2 cellular contexts compared by ENCODE assay signal in the genomic region with DNA sequence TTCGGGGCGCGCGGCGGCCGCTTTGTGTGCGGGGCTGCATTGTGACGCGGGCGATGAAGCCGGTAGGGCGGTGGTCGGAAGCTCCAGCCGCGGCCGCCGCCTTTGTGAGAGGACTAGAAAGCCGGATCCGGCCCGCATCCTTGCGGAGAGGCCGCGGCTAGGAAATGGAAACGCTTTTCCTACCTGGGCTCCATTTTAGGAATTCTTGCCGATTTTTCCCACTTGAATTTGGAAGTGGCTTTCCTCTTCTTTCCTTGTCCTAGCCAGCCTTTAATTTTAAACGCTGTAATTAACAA.
TF ChIP-seq lines count a peak whose summit lies in the region.

No MANE protein-coding gene starts in this region.

TF ChIP-seq in HCT116, 20 proteins besides CTCF, POLR2A, EP300 and RAD21:
- TF ChIP-seq, protein P1, sequence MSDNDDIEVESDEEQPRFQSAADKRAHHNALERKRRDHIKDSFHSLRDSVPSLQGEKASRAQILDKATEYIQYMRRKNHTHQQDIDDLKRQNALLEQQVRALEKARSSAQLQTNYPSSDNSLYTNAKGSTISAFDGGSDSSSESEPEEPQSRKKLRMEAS (IDR thresholded peaks at IDR 0.05), result 0 out of 2 replicates have a peak, but pooled peaks have one; percentile 11
- no peak for TF ChIP-seq ZFX (IDR thresholded peaks at IDR 0.05)

TF ChIP-seq in GM12878, 131 proteins besides CTCF, POLR2A, EP300 and RAD21:
- 0 out of 2 replicates have a peak, but pooled peaks have one; percentile 4 for TF ChIP-seq YY1 (IDR thresholded peaks at IDR 0.05; ENCODE audit: low read depth, low read length)
- TF ChIP-seq PAX8 (IDR thresholded peaks at IDR 0.05), result no peak
- TF ChIP-seq POLR2AphosphoS5 (IDR thresholded peaks at IDR 0.05; ENCODE audit: low read length), result peak; percentile 80
- TF ChIP-seq GATAD2B (conservative IDR thresholded peaks at IDR 0.05; ENCODE audit: low read depth), result peak; percentile 25; the same call in 1 of the 2 replicates
- TF ChIP-seq ZSCAN29 (IDR thresholded peaks at IDR 0.05), result no peak; the same call in 1 of the 2 replicates
- peak; percentile 79; the same call in 1 of the 2 replicates for TF ChIP-seq CHD1 (IDR thresholded peaks at IDR 0.05; ENCODE audit: low read depth, low read length)
- TF ChIP-seq, protein P2, sequence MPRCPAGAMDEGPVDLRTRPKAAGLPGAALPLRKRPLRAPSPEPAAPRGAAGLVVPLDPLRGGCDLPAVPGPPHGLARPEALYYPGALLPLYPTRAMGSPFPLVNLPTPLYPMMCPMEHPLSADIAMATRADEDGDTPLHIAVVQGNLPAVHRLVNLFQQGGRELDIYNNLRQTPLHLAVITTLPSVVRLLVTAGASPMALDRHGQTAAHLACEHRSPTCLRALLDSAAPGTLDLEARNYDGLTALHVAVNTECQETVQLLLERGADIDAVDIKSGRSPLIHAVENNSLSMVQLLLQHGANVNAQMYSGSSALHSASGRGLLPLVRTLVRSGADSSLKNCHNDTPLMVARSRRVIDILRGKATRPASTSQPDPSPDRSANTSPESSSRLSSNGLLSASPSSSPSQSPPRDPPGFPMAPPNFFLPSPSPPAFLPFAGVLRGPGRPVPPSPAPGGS (IDR thresholded peaks at IDR 0.05; ENCODE audit: borderline replicate concordance, insufficient read depth, low read depth, low read length, poor library complexity, severe bottlenecking), result peak; percentile 7
- TF ChIP-seq, protein P3, sequence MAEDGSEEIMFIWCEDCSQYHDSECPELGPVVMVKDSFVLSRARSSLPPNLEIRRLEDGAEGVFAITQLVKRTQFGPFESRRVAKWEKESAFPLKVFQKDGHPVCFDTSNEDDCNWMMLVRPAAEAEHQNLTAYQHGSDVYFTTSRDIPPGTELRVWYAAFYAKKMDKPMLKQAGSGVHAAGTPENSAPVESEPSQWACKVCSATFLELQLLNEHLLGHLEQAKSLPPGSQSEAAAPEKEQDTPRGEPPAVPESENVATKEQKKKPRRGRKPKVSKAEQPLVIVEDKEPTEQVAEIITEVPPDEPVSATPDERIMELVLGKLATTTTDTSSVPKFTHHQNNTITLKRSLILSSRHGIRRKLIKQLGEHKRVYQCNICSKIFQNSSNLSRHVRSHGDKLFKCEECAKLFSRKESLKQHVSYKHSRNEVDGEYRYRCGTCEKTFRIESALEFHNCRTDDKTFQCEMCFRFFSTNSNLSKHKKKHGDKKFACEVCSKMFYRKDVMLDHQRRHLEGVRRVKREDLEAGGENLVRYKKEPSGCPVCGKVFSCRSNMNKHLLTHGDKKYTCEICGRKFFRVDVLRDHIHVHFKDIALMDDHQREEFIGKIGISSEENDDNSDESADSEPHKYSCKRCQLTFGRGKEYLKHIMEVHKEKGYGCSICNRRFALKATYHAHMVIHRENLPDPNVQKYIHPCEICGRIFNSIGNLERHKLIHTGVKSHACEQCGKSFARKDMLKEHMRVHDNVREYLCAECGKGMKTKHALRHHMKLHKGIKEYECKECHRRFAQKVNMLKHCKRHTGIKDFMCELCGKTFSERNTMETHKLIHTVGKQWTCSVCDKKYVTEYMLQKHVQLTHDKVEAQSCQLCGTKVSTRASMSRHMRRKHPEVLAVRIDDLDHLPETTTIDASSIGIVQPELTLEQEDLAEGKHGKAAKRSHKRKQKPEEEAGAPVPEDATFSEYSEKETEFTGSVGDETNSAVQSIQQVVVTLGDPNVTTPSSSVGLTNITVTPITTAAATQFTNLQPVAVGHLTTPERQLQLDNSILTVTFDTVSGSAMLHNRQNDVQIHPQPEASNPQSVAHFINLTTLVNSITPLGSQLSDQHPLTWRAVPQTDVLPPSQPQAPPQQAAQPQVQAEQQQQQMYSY (CRISPR knock-in tag; IDR thresholded peaks at IDR 0.05), result peak; percentile 22; the same call in 1 of the 2 replicates
- no peak for TF ChIP-seq RELA (IDR thresholded peaks at IDR 0.05; ENCODE audit: borderline replicate concordance, partially characterized antibody)
- TF ChIP-seq, protein P4, sequence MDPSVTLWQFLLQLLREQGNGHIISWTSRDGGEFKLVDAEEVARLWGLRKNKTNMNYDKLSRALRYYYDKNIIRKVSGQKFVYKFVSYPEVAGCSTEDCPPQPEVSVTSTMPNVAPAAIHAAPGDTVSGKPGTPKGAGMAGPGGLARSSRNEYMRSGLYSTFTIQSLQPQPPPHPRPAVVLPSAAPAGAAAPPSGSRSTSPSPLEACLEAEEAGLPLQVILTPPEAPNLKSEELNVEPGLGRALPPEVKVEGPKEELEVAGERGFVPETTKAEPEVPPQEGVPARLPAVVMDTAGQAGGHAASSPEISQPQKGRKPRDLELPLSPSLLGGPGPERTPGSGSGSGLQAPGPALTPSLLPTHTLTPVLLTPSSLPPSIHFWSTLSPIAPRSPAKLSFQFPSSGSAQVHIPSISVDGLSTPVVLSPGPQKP (IDR thresholded peaks at IDR 0.05; ENCODE audit: low read depth, low read length), result no peak
- TF ChIP-seq, protein P5, sequence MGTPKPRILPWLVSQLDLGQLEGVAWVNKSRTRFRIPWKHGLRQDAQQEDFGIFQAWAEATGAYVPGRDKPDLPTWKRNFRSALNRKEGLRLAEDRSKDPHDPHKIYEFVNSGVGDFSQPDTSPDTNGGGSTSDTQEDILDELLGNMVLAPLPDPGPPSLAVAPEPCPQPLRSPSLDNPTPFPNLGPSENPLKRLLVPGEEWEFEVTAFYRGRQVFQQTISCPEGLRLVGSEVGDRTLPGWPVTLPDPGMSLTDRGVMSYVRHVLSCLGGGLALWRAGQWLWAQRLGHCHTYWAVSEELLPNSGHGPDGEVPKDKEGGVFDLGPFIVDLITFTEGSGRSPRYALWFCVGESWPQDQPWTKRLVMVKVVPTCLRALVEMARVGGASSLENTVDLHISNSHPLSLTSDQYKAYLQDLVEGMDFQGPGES (IDR thresholded peaks at IDR 0.05), result no peak
- TF ChIP-seq SRF (IDR thresholded peaks at IDR 0.05; ENCODE audit: low read depth in 2 of 2, low read length in 2 of 2), result no peak
- TF ChIP-seq, protein P6, sequence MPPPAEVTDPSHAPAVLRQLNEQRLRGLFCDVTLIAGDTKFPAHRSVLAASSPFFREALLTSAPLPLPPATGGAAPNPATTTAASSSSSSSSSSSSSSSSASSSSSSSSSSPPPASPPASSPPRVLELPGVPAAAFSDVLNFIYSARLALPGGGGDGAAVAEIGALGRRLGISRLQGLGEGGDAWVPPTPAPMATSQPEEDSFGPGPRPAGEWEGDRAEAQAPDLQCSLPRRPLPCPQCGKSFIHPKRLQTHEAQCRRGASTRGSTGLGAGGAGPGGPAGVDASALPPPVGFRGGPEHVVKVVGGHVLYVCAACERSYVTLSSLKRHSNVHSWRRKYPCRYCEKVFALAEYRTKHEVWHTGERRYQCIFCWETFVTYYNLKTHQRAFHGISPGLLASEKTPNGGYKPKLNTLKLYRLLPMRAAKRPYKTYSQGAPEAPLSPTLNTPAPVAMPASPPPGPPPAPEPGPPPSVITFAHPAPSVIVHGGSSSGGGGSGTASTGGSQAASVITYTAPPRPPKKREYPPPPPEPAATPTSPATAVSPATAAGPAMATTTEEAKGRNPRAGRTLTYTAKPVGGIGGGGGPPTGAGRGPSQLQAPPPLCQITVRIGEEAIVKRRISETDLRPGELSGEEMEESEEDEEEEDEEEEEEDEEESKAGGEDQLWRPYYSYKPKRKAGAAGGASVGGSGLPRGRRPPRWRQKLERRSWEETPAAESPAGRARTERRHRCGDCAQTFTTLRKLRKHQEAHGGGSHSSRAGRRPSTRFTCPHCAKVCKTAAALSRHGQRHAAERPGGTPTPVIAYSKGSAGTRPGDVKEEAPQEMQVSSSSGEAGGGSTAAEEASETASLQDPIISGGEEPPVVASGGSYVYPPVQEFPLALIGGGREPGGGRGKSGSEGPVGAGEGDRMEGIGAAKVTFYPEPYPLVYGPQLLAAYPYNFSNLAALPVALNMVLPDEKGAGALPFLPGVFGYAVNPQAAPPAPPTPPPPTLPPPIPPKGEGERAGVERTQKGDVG (CRISPR knock-in tag; IDR thresholded peaks at IDR 0.05), result peak; percentile 48; the same call in 1 of the 2 replicates
- no peak for TF ChIP-seq MYB (IDR thresholded peaks at IDR 0.05; ENCODE audit: borderline replicate concordance, low read depth, low read length)
- TF ChIP-seq, protein P7, sequence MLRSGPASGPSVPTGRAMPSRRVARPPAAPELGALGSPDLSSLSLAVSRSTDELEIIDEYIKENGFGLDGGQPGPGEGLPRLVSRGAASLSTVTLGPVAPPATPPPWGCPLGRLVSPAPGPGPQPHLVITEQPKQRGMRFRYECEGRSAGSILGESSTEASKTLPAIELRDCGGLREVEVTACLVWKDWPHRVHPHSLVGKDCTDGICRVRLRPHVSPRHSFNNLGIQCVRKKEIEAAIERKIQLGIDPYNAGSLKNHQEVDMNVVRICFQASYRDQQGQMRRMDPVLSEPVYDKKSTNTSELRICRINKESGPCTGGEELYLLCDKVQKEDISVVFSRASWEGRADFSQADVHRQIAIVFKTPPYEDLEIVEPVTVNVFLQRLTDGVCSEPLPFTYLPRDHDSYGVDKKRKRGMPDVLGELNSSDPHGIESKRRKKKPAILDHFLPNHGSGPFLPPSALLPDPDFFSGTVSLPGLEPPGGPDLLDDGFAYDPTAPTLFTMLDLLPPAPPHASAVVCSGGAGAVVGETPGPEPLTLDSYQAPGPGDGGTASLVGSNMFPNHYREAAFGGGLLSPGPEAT (IDR thresholded peaks at IDR 0.05; ENCODE audit: low read depth), result no peak
